In the genomic region with DNA sequence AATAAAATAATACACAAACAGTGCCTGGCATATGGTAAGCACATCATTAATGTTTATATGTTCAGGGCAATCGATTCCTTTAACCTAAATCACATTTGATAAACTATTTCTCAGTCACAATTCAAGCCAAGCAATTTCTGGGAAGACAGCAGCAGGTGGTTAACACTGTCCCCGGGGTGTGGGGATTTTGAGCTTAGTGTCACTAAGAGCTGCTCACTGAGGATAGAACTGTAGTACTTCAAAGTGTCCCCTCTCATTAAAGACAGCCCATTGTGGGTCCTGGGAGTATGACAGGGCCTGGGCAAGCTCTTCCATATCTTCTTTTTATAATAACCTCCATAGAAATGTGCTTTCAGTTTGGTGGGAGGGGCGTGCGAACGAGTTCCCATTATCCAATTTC, we compare ENCODE assay signal across 17 cellular contexts. TPM values are rescaled to one million over a fixed set of nuclear protein-coding genes. Genes with fewer than 3 reads are reported as not detected.
DNase-seq lines count a peak whose midpoint lies in the region; ATAC-seq, FAIRE-seq and TF ChIP-seq lines count a peak whose summit lies in the region.
"Had no signal": no experiment of that assay in that cellular context is flagged by ENCODE, and none has a peak within 500 bp of the region (broad histone marks: within the 10 kb centered on the region; RNA-seq: fewer than 3 reads in every experiment).

No MANE protein-coding gene starts in this region.

- H3K9me2 ChIP-seq in Karpas-422 (replicated peaks; ENCODE audit: insufficient read depth, low read length) = no peaks in the 10 kb centered on the region

- no peak overlapping the region for H3K4me2 ChIP-seq in Karpas-422 (ENCODE audit: low read depth, low read length, poor library complexity, severe bottlenecking)
- H3K4me2 ChIP-seq: BLaER1 had no signal

- H3K79me2 ChIP-seq in Karpas-422 (ENCODE audit: low read length) = no peaks in the 10 kb centered on the region

- H4K20me1 ChIP-seq in Karpas-422 (ENCODE audit: insufficient read depth, low read depth, low read length) = no peaks in the 10 kb centered on the region
- H4K20me1 ChIP-seq: BLaER1 had no signal

- 48 to 55% methylated on average over 5 of the region's 5 CpGs for WGBS in body of pancreas, 2 donors
- WGBS in pancreas, 2 donors = 37 to 45% methylated on average over 5 of the region's 5 CpGs

- ATAC-seq in body of pancreas (no peak), pancreas (peak in 2 of 4 donors; percentile 26 to 36)
- ATAC-seq: HepG2 had no signal

- TF ChIP-seq CTCF in body of pancreas (IDR thresholded peaks at IDR 0.05) (no peak), pancreas (IDR thresholded peaks at IDR 0.05) (no peak)

- H3K9ac ChIP-seq in Karpas-422 (ENCODE audit: low read length) = no peak overlapping the region
- H3K9ac ChIP-seq: BLaER1 had no signal

- peak overlapping the region; percentile 85 to 90 (median 88) for H3K27ac ChIP-seq in body of pancreas
- peak overlapping the region; percentile 59 to 88 (median 76) for H3K27ac ChIP-seq in pancreas
- H3K27ac ChIP-seq in Karpas-422 (ENCODE audit: low read length) = no peak overlapping the region
- H3K27ac ChIP-seq: BLaER1 had no signal

- no peaks in the 10 kb centered on the region for H3K27me3 ChIP-seq in body of pancreas
- H3K27me3 ChIP-seq in pancreas = no peaks in the 10 kb centered on the region
- H3K27me3 ChIP-seq in Karpas-422 (ENCODE audit: low read length) = no peaks in the 10 kb centered on the region
- H3K27me3 ChIP-seq in H7 (ENCODE audit: control insufficient read depth, insufficient read depth, low read length) = no peaks in the 10 kb centered on the region
- H3K27me3 ChIP-seq: BLaER1 had no signal

- intact Hi-C loops in body of pancreas (cut with DNase I) = no loop called here
- intact Hi-C loops in pancreas (cut with DNase I) = no loop called here

- H3K4me1 ChIP-seq in body of pancreas (peaks cover 40% of the 10 kb centered on the region), pancreas (peaks cover 16 to 28% (median 20%) of the 10 kb centered on the region in 3 donors), Karpas-422 (ENCODE audit: low read length) (no peaks in the 10 kb centered on the region)
- H3K4me1 ChIP-seq: HAP-1 had no signal

- TF ChIP-seq POLR2A in body of pancreas (IDR thresholded peaks at IDR 0.05) = no peak

- H3K36me3 ChIP-seq in body of pancreas (replicated peaks in 1 of 2; ENCODE audit: insufficient read depth in 1 of 2, low read depth in 2 of 2) = no peaks in the 10 kb centered on the region
- H3K36me3 ChIP-seq in pancreas = no peaks in the 10 kb centered on the region
- H3K36me3 ChIP-seq in Karpas-422 (ENCODE audit: insufficient read depth, low read length) = no peaks in the 10 kb centered on the region
- no peaks in the 10 kb centered on the region for H3K36me3 ChIP-seq in H7 (replicated peaks; ENCODE audit: control insufficient read depth, insufficient read depth, low read length)
- H3K36me3 ChIP-seq: BLaER1, HAP-1 had no signal

- H3K4me3 ChIP-seq in body of pancreas = peak overlapping the region in 1 of 2 donors; percentile 3
- H3K4me3 ChIP-seq in pancreas = peak overlapping the region; percentile 13 to 42 (median 30)
- H3K4me3 ChIP-seq in Karpas-422 (ENCODE audit: low read length) = no peak overlapping the region
- no peak overlapping the region for H3K4me3 ChIP-seq in H7 (ENCODE audit: insufficient read depth, low read depth, low read length)
- H3K4me3 ChIP-seq: BLaER1, HAP-1 had no signal

- H2AFZ ChIP-seq in Karpas-422 (ENCODE audit: low read length) = no peak overlapping the region

- no peak for FAIRE-seq in pancreas (lab: Jason Lieb, UNC)
- FAIRE-seq: G401.6, GM12891, GM19239, H1, HepG2 had no signal

- DNase-seq in D341Med (ENCODE audit: low spot score) = peak; percentile 66
- DNase-seq in NCI-H82 treated with DMSO at 0.1 percent for 48 hours (lab: John Stamatoyannopoulos, UW; ENCODE audit: unreplicated experiment) = peak; percentile 58
- no peak for DNase-seq in body of pancreas
- peak in 1 of 6 donors; percentile 27 for DNase-seq in pancreas
- DNase-seq in Karpas-422 = no peak
- DNase-seq in hippocampal formation (lab: John Stamatoyannopoulos, UW) = no peak
- no peak for DNase-seq in H7
- DNase-seq: 8988T; Calu3; CD4-positive, alpha-beta memory T cell had no signal

- H3K9me3 ChIP-seq in body of pancreas = no peaks in the 10 kb centered on the region
- H3K9me3 ChIP-seq in pancreas = no peaks in the 10 kb centered on the region
- H3K9me3 ChIP-seq in Karpas-422 (ENCODE audit: low read length) = no peaks in the 10 kb centered on the region
- H3K9me3 ChIP-seq: HAP-1 had no signal

RNA-seq across cellular contexts. Expression of a gene that starts 8.4 kb away (rescaled TPM):
- 10 to 100 TPM; 45.9 to 68.6 TPM for total RNA-seq in body of pancreas
- 100 to 1,000 TPM in 1 of 6 donors, 10 to 100 TPM in 5; 50.7 to 118 (median 71.3) TPM for total RNA-seq in pancreas
- polyA plus RNA-seq in pancreas = 10 to 100 TPM; 18.3 to 24.2 TPM
- 2.7 and 4.4 TPM in 2 replicates for total RNA-seq in Karpas-422 (2014; rRNA removed; shearing (Covaris generic); ENCODE audit: low replicate concordance)
- total RNA-seq in H7 (2014; rRNA removed; shearing (Covaris generic)) = 99.1 and 105 TPM in 2 replicates

Comparison
In these comparisons a context has a peak if more than half of its experiments do, and no peak if none do; other contexts are left out.
1. DNase-seq: peak in D341Med (single experiment) and NCI-H82 treated with DMSO at 0.1 percent for 48 hours (single experiment); none in body of pancreas (0 of 4), Karpas-422 (single experiment), hippocampal formation (0 of 2) and H7 (single experiment).
2. H3K4me3 ChIP-seq: peak in pancreas (4 of 4); none in Karpas-422 (single experiment) and H7 (single experiment).